In the genomic region with DNA sequence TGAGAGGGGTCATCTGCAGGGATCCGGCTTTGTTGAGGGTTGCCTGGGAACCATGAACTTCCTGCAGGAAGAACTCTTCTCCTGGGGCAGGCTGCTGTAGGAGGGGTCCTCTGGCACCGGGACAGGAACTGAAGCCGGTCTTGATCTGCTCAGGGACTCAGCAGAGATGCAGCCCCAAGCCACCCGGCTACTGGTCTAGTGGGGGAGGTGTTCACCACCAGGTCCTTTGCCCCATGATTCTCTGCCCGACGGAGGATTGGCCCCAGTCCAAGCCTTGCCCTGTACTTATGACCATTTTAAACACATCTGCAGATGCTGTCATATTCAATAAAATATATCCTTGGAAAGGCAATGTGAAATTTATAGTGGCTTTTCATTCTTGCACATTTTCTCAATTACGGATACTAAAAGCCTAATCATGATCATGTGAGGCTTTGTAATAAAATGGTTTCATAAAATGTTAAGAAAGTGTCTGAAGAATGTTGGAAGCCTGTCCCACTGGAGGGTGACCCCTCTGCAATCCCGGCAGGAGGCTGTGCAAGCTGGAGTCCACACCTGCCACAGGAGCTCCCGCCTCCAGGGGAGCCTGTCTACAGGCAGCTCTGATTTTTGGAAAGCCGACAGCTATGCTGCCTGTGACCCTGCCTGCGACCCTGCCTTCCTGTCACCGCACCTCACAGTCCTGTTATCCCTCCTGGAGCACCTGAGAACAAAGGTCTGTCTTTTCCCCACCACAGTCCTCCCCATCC, we compare ENCODE assay signal across 24 cellular contexts.
DNase-seq lines count a peak whose midpoint lies in the region; ATAC-seq, FAIRE-seq and TF ChIP-seq lines count a peak whose summit lies in the region.
"Had no signal": no experiment of that assay in that cellular context is flagged by ENCODE, and none has a peak within 500 bp of the region (broad histone marks: within the 10 kb centered on the region; RNA-seq: fewer than 3 reads in every experiment).

No MANE protein-coding gene starts in this region.

- TF ChIP-seq RAD21 in A549 (conservative IDR thresholded peaks at IDR 0.05 in 1 of 2, IDR thresholded peaks at IDR 0.05 in 1 of 2): no peak

- POLR2A ChIA-PET in A549 (lab: Yijun Ruan, JAX): no interaction called here

- H3K4me1 ChIP-seq in A549: peaks cover 41% of the 10 kb centered on the region
- H3K4me1 ChIP-seq in BE2C: peaks cover 3% of the 10 kb centered on the region; the same call in 1 of the 2 replicates
- peaks cover 0 to 10% (median 2%) of the 10 kb centered on the region in 4 donors for H3K4me1 ChIP-seq in Peyer's patch
- H3K4me1 ChIP-seq: foreskin keratinocyte, uterus had no signal

- no peak for TF ChIP-seq CTCF in A549 (IDR thresholded peaks at IDR 0.05)
- TF ChIP-seq CTCF in BE2C (IDR thresholded peaks at IDR 0.05; ENCODE audit: low read depth, low read length): no peak
- no peak for TF ChIP-seq CTCF in Peyer's patch (IDR thresholded peaks at IDR 0.05)
- no peak for TF ChIP-seq CTCF in omental fat pad (IDR thresholded peaks at IDR 0.05)

- H3K4me3 ChIP-seq in A549: no peak overlapping the region
- H3K4me3 ChIP-seq in BE2C (ENCODE audit: low read depth, low read length): no peak overlapping the region
- no peak overlapping the region for H3K4me3 ChIP-seq in Peyer's patch
- H3K4me3 ChIP-seq: GM12878, heart right ventricle, uterus had no signal

- peak overlapping the region; percentile 31 to 62; a peak in 3 of 6 replicates for H3K27ac ChIP-seq in A549
- no peak overlapping the region for H3K27ac ChIP-seq in Peyer's patch
- H3K27ac ChIP-seq: foreskin keratinocyte, heart right ventricle, uterus had no signal

- intact Hi-C loops in left colon (cut with DNase I, micrococcal nuclease): no loop called here

- CTCF ChIA-PET in A549 (lab: Yijun Ruan, JAX): interaction anchor here (0.8 to 19.4 kb wide), 2 partner anchors 8 to 28 kb away, joined by 6 to 234 read pairs; no protein-coding TSS in a partner anchor

- 65% methylated on average over 12 of the region's 12 CpGs for WGBS in A549 (ENCODE audit: missing lambda C conversion rate)

- ATAC-seq in A549 (peak; percentile 14 to 33; a peak in 3 of 6 replicates), left colon (peak; percentile 77), omental fat pad (ENCODE audit: low FRiP score) (no peak)
- ATAC-seq: foreskin keratinocyte; GM12878; left cardiac atrium; stimulated activated naive B cell treated with anti-CD40 and anti-IgM and Interleukin-4, amounts not matched to agents 10 μg/mL and 1 μg/mL and 100 μg/mL, for 72 hours had no signal

- no peaks in the 10 kb centered on the region for H3K27me3 ChIP-seq in BE2C
- no peaks in the 10 kb centered on the region for H3K27me3 ChIP-seq in Peyer's patch
- H3K27me3 ChIP-seq: foreskin keratinocyte, heart right ventricle, uterus had no signal

- H3K36me3 ChIP-seq in BE2C: no peaks in the 10 kb centered on the region
- H3K36me3 ChIP-seq in Peyer's patch: no peaks in the 10 kb centered on the region
- H3K36me3 ChIP-seq: heart right ventricle, uterus had no signal

- H3K4me2 ChIP-seq in A549: peak overlapping the region; percentile 21; the same call in 2 of the 3 replicates

- FAIRE-seq in A549 (lab: Jason Lieb, UNC): no peak
- FAIRE-seq: GM12878 had no signal

- no peak for TF ChIP-seq EP300 in A549 (IDR thresholded peaks at IDR 0.05)

- TF ChIP-seq POLR2A in A549 (IDR thresholded peaks at IDR 0.05; ENCODE audit: low read length) (no peak), Peyer's patch (IDR thresholded peaks at IDR 0.05) (no peak)

- no peak for DNase-seq in A549 (ENCODE audit: low read depth in 1 of 2, low spot score in 1 of 2)
- peak; percentile 69 for DNase-seq in BE2C
- DNase-seq in Peyer's patch: peak in 2 of 3 donors; percentile 75 to 80
- peak; percentile 79 to 88 for DNase-seq in left colon
- no peak for DNase-seq in T-helper 9 cell
- no peak for DNase-seq in omental fat pad (ENCODE audit: low spot score)
- DNase-seq in NCI-H1092 treated with DMSO at 0.1 percent for 48 hours (lab: John Stamatoyannopoulos, UW): no peak
- DNase-seq: activated CD4-positive, CD25-positive, alpha-beta regulatory T cell treated with anti-CD3 and anti-CD28 coated beads, Interleukin-2, amount 50 U/mL, for 72 hours; activated gamma-delta T cell; CD4-positive, alpha-beta T cell; DMS53; effector CD4-positive, alpha-beta T cell; foreskin keratinocyte; heart right ventricle; Karpas-422; left cardiac atrium; NCI-H1694 treated with DMSO at 0.1 percent for 48 hours; NCI-H774; nucleus accumbens; SHP77 treated with DMSO at 0.1 percent for 48 hours; stimulated activated CD4-positive, alpha-beta T cell treated with anti-CD3 and anti-CD28 coated beads, Interleukin-4, amount 100 ng/mL, for 1 hour; stimulated activated naive B cell treated with anti-CD40 and anti-IgM and Interleukin-4, amounts not matched to agents 10 μg/mL and 1 μg/mL and 100 μg/mL, for 72 hours; uterus had no signal

- H3K9me3 ChIP-seq in A549 (0 out of 3 replicates have a peak, but pooled peaks cover 5% of the 10 kb centered on the region), BE2C (no peaks in the 10 kb centered on the region), Peyer's patch (no peaks in the 10 kb centered on the region)
- H3K9me3 ChIP-seq: uterus had no signal

TF ChIP-seq in A549, 52 proteins besides CTCF, POLR2A, EP300 and RAD21:
- TF ChIP-seq ZSCAN20 (CRISPR knock-in tag; IDR thresholded peaks at IDR 0.05): no peak
- TF ChIP-seq KDM1A (IDR thresholded peaks at IDR 0.05; ENCODE audit: low read depth): no peak
- TF ChIP-seq FOSB (CRISPR knock-in tag; IDR thresholded peaks at IDR 0.05): no peak
- TF ChIP-seq TFCP2L1 (CRISPR knock-in tag; IDR thresholded peaks at IDR 0.05): no peak
- TF ChIP-seq NPAS2 (CRISPR knock-in tag; IDR thresholded peaks at IDR 0.05; ENCODE audit: borderline replicate concordance): no peak
- no peak for TF ChIP-seq SMC3 (IDR thresholded peaks at IDR 0.05)
- TF ChIP-seq, protein P1, sequence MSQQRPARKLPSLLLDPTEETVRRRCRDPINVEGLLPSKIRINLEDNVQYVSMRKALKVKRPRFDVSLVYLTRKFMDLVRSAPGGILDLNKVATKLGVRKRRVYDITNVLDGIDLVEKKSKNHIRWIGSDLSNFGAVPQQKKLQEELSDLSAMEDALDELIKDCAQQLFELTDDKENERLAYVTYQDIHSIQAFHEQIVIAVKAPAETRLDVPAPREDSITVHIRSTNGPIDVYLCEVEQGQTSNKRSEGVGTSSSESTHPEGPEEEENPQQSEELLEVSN (IDR thresholded peaks at IDR 0.05; ENCODE audit: borderline replicate concordance, low read depth): no peak
- no peak for TF ChIP-seq POLR2AphosphoS2 (conservative IDR thresholded peaks at IDR 0.05; ENCODE audit: low read length)
- no peak for TF ChIP-seq CBX8 (IDR thresholded peaks at IDR 0.05)
- TF ChIP-seq, protein P2, sequence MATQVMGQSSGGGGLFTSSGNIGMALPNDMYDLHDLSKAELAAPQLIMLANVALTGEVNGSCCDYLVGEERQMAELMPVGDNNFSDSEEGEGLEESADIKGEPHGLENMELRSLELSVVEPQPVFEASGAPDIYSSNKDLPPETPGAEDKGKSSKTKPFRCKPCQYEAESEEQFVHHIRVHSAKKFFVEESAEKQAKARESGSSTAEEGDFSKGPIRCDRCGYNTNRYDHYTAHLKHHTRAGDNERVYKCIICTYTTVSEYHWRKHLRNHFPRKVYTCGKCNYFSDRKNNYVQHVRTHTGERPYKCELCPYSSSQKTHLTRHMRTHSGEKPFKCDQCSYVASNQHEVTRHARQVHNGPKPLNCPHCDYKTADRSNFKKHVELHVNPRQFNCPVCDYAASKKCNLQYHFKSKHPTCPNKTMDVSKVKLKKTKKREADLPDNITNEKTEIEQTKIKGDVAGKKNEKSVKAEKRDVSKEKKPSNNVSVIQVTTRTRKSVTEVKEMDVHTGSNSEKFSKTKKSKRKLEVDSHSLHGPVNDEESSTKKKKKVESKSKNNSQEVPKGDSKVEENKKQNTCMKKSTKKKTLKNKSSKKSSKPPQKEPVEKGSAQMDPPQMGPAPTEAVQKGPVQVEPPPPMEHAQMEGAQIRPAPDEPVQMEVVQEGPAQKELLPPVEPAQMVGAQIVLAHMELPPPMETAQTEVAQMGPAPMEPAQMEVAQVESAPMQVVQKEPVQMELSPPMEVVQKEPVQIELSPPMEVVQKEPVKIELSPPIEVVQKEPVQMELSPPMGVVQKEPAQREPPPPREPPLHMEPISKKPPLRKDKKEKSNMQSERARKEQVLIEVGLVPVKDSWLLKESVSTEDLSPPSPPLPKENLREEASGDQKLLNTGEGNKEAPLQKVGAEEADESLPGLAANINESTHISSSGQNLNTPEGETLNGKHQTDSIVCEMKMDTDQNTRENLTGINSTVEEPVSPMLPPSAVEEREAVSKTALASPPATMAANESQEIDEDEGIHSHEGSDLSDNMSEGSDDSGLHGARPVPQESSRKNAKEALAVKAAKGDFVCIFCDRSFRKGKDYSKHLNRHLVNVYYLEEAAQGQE (IDR thresholded peaks at IDR 0.05): no peak
- TF ChIP-seq FOSL2 (IDR thresholded peaks at IDR 0.05): no peak
- no peak for TF ChIP-seq FOSL2 (CRISPR knock-in tag; IDR thresholded peaks at IDR 0.05)
- TF ChIP-seq ZFP36 (IDR thresholded peaks at IDR 0.05; ENCODE audit: borderline replicate concordance, partially characterized antibody): no peak
- no peak for TF ChIP-seq NR3C1 (IDR thresholded peaks at IDR 0.05)
- TF ChIP-seq CHD4 (IDR thresholded peaks at IDR 0.05; ENCODE audit: borderline replicate concordance): no peak
- TF ChIP-seq JUN (IDR thresholded peaks at IDR 0.05): no peak
- TF ChIP-seq JUNB (IDR thresholded peaks at IDR 0.05): no peak
- TF ChIP-seq, protein P3, sequence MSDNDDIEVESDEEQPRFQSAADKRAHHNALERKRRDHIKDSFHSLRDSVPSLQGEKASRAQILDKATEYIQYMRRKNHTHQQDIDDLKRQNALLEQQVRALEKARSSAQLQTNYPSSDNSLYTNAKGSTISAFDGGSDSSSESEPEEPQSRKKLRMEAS (IDR thresholded peaks at IDR 0.05): no peak

Comparison
In these comparisons a context has a peak if more than half of its experiments do, and no peak if none do; other contexts are left out.
1. DNase-seq: peak in BE2C (single experiment), Peyer's patch (2 of 3) and left colon (2 of 2); none in A549 (0 of 2), T-helper 9 cell (single experiment), omental fat pad (single experiment) and NCI-H1092 treated with DMSO at 0.1 percent for 48 hours (single experiment).
2. H3K27ac ChIP-seq: peak in A549 (2 of 2); none in Peyer's patch (0 of 4).